In genomic region chr16:69972120-69972519, GRCh38 we compare ENCODE assay signal across 2 cellular contexts. TPM values are rescaled to one million over a fixed set of nuclear protein-coding genes. Genes with fewer than 3 reads are reported as not detected.
"Had no signal": no experiment of that assay in that cellular context is flagged by ENCODE, and none has a peak within 500 bp of the region (broad histone marks: within the 10 kb centered on the region; RNA-seq: fewer than 3 reads in every experiment).

No MANE protein-coding gene starts in this region.

RNA-seq across cellular contexts. Expression of gene CLEC18A, which starts 21.0 kb away (rescaled TPM):
- total RNA-seq: lung microvascular endothelial cell had no signal
- polyA plus RNA-seq: immature natural killer cell had no signal
